In the genomic region with DNA sequence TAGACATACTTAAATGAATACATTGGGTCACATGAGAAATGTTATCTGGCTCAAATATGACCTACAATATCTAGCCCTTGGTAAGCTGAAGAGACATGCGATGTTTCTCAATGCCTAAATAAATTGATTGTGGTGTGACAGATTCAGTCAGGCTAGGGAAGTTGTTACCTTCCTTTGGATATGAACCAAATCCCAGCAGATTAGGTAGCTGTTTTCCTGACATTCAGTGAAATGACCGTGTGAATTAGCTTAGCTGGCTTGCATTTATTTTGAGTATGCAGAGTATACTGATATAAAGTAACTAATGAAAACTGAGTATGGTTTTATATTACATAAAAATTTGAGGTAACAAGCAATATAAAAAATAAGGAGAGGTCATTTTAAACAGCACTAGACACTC, we compare ENCODE assay signal across 29 cellular contexts.
DNase-seq lines count a peak whose midpoint lies in the region; ATAC-seq, FAIRE-seq and TF ChIP-seq lines count a peak whose summit lies in the region.
"Had no signal": no experiment of that assay in that cellular context is flagged by ENCODE, and none has a peak within 500 bp of the region (broad histone marks: within the 10 kb centered on the region; RNA-seq: fewer than 3 reads in every experiment).

No MANE protein-coding gene starts in this region.

- DNase-seq in NCI-H69 (lab: John Stamatoyannopoulos, UW) (peak; percentile 31), dermis blood vessel endothelial cell (peak; percentile 46), H1 (ENCODE audit: low read depth in 1 of 2, low spot score in 2 of 2) (no peak), lung microvascular endothelial cell (ENCODE audit: low read depth in 2 of 2) (peak; percentile 4 to 94), uterus (no peak), natural killer cell (no peak)
- DNase-seq: 8988T; ACHN; BE2C; C1 segment of cervical spinal cord; CD4-positive, alpha-beta memory T cell; CD4-positive, CD25-positive, alpha-beta regulatory T cell; CD8-positive, alpha-beta memory T cell; COR-L47; DMS 273 treated with DMSO at 0.1 percent for 48 hours; DMS153; DMS53; DMS79; DND-41; EL; GDM1 had no signal

- H4K5ac ChIP-seq in H1 (ENCODE audit: insufficient read length, low read depth, low read length): no peak overlapping the region

- no peak overlapping the region for H4K91ac ChIP-seq in H1 (replicated peaks; ENCODE audit: insufficient read length, low read length)

- no peak overlapping the region for H3K27ac Mint-ChIP-seq in natural killer cell
- H3K27ac Mint-ChIP-seq: CD14-positive monocyte; CD4-positive, alpha-beta memory T cell; CD4-positive, CD25-positive, alpha-beta regulatory T cell; CD8-positive, alpha-beta memory T cell had no signal

- no peak for TF ChIP-seq POLR2A in H1 (IDR thresholded peaks at IDR 0.05; ENCODE audit: control extremely low read depth in 1 of 2, low read depth in 2 of 2, low read length in 2 of 2)
- no peak for TF ChIP-seq POLR2A in uterus (IDR thresholded peaks at IDR 0.05)

- H2BK15ac ChIP-seq in H1 (ENCODE audit: low read length): no peak overlapping the region

- peak overlapping the region; percentile 78 for H3K4ac ChIP-seq in H1 (replicated peaks; ENCODE audit: insufficient read length, low read depth, low read length)

- H4K8ac ChIP-seq in H1 (ENCODE audit: extremely low read depth, insufficient read depth, low read length): no peak overlapping the region

- H3K36me3 ChIP-seq in H1 (ENCODE audit: control insufficient read depth in 2 of 4, insufficient read depth in 4 of 4, low read length in 3 of 4) (no peaks in the 10 kb centered on the region; a peak in 2 of 8 replicates), uterus (no peaks in the 10 kb centered on the region)
- H3K36me3 ChIP-seq: BE2C, BLaER1 had no signal

- POLR2A ChIA-PET in H1 (lab: Charles Lee; ENCODE audit: partially characterized antibody): no interaction called here

- H3K79me1 ChIP-seq in H1 (ENCODE audit: low read depth, low read length): no peaks in the 10 kb centered on the region

- no peak overlapping the region for H2BK5ac ChIP-seq in H1 (ENCODE audit: low read depth, low read length)

- TF ChIP-seq RAD21 in H1 (IDR thresholded peaks at IDR 0.05 in 1 of 2, conservative IDR thresholded peaks at IDR 0.05 in 1 of 2; ENCODE audit: low read depth in 2 of 2, low read length in 2 of 2): no peak

- H3K9me3 Mint-ChIP-seq in natural killer cell: peaks cover 5 to 10% of the 10 kb centered on the region in 2 donors
- H3K9me3 Mint-ChIP-seq: CD8-positive, alpha-beta memory T cell had no signal

- no peak for ATAC-seq in GM18873 (IDR thresholded peaks at IDR 0.05; ENCODE audit: low FRiP score, unreplicated experiment)
- no peak for ATAC-seq in natural killer cell
- ATAC-seq: GM12878 had no signal

- H3K14ac ChIP-seq in H1 (ENCODE audit: insufficient read length): no peak overlapping the region

- TF ChIP-seq EP300 in H1 (IDR thresholded peaks at IDR 0.05; ENCODE audit: borderline replicate concordance in 1 of 2, low read depth in 2 of 2, low read length in 2 of 2): no peak

- H3K4me2 ChIP-seq in H1 (ENCODE audit: insufficient read depth in 1 of 2, low read depth in 2 of 2, low read length in 2 of 2): no peak overlapping the region
- H3K4me2 ChIP-seq: BLaER1 had no signal

- no peak overlapping the region for H2BK120ac ChIP-seq in H1 (replicated peaks; ENCODE audit: low read depth, low read length)

- CTCF ChIA-PET in H1 (lab: Charles Lee; ENCODE audit: partially characterized antibody): no interaction called here

- no peak overlapping the region for H3K18ac ChIP-seq in H1 (ENCODE audit: extremely low read depth, low read length)

- H2BK12ac ChIP-seq in H1 (ENCODE audit: low read depth, low read length): no peak overlapping the region

- no peak for FAIRE-seq in H1 (lab: Jason Lieb, UNC)
- FAIRE-seq: A204.1, GM12878, GM12892, GM18507, GM19239 had no signal

- no peak overlapping the region for H3K56ac ChIP-seq in H1 (replicated peaks; ENCODE audit: insufficient read length, low read depth, low read length)

- H2AK5ac ChIP-seq in H1 (ENCODE audit: low read depth, low read length): no peak overlapping the region

- H3K23ac ChIP-seq in H1 (ENCODE audit: insufficient read length): no peak overlapping the region

- no peaks in the 10 kb centered on the region for H3K4me1 Mint-ChIP-seq in natural killer cell
- H3K4me1 Mint-ChIP-seq: CD14-positive monocyte; CD4-positive, alpha-beta memory T cell; CD4-positive, CD25-positive, alpha-beta regulatory T cell; CD8-positive, alpha-beta memory T cell had no signal

- H2AFZ ChIP-seq in H1 (ENCODE audit: low read length): no peak overlapping the region

- H3K27ac ChIP-seq in H1 (ENCODE audit: low read depth, low read length) (no peak overlapping the region), uterus (no peak overlapping the region)
- H3K27ac ChIP-seq: BLaER1 had no signal

- no peaks in the 10 kb centered on the region for H3K36me3 Mint-ChIP-seq in natural killer cell
- H3K36me3 Mint-ChIP-seq: CD14-positive monocyte; CD4-positive, alpha-beta memory T cell; CD4-positive, CD25-positive, alpha-beta regulatory T cell had no signal

- no peak overlapping the region for H2BK20ac ChIP-seq in H1 (ENCODE audit: low read length)

- intact Hi-C loops in uterus (cut with DNase I; ENCODE audit: low total_unique reads): no loop called here
- intact Hi-C loops in natural killer cell (cut with micrococcal nuclease): no loop called here

- H3K4me3 Mint-ChIP-seq in natural killer cell: no peak overlapping the region
- H3K4me3 Mint-ChIP-seq: CD14-positive monocyte; CD4-positive, alpha-beta memory T cell; CD4-positive, CD25-positive, alpha-beta regulatory T cell; CD8-positive, alpha-beta memory T cell had no signal

- no peaks in the 10 kb centered on the region for H3K23me2 ChIP-seq in H1 (ENCODE audit: low read depth, low read length)

- H3K27me3 Mint-ChIP-seq in natural killer cell (ENCODE audit: low read depth in 2 of 2): no peaks in the 10 kb centered on the region
- H3K27me3 Mint-ChIP-seq: CD4-positive, alpha-beta memory T cell; CD4-positive, CD25-positive, alpha-beta regulatory T cell; CD8-positive, alpha-beta memory T cell had no signal

- WGBS in H1 (ENCODE audit: extremely low coverage in 1 of 2, insufficient coverage in 1 of 2, insufficient read length in 1 of 2, insufficient replicate concordance in 2 of 2, low coverage in 1 of 2, low lambda C conversion rate in 2 of 2, missing lambda C conversion rate in 1 of 2), 2 experiments: 85% methylated on average over 2 of the region's 2 CpGs; no CpG with 5 or more reads in 1 of the 2 experiments

- H3K4me1 ChIP-seq in H1 (replicated peaks in 1 of 4; ENCODE audit: control insufficient read depth in 3 of 4, insufficient read depth in 4 of 4, low read length in 3 of 4) (no peaks in the 10 kb centered on the region), uterus (no peaks in the 10 kb centered on the region)
- H3K4me1 ChIP-seq: BE2C, BLaER1 had no signal

- peaks cover 8 to 9% of the 10 kb centered on the region in 2 experiments; a peak in 2 of 4 replicates for H3K9me3 ChIP-seq in H1 (ENCODE audit: insufficient read depth in 2 of 2, low read depth in 1 of 2, low read length in 1 of 2)
- H3K9me3 ChIP-seq in uterus: no peaks in the 10 kb centered on the region
- H3K9me3 ChIP-seq: BE2C had no signal

- TF ChIP-seq CTCF in H1 (IDR thresholded peaks at IDR 0.05; ENCODE audit: control extremely low read depth in 1 of 3, insufficient read depth in 1 of 3, low read depth in 1 of 3, low read length in 3 of 3): no peak
- no peak for TF ChIP-seq CTCF in uterus (IDR thresholded peaks at IDR 0.05)
- no peak for TF ChIP-seq CTCF in natural killer cell (IDR thresholded peaks at IDR 0.05)

- no peak overlapping the region for H3K4me3 ChIP-seq in H1 (ENCODE audit: extremely low read depth in 1 of 4, insufficient read depth in 2 of 4, low read depth in 3 of 4, low read length in 4 of 4)
- H3K4me3 ChIP-seq in uterus: no peak overlapping the region
- H3K4me3 ChIP-seq: BLaER1, GM12878 had no signal

- no peaks in the 10 kb centered on the region for H3K79me2 ChIP-seq in H1 (ENCODE audit: control insufficient read depth in 1 of 2, insufficient read depth in 2 of 2, low read length in 2 of 2)

- H3K9ac ChIP-seq in H1 (replicated peaks in 1 of 4; ENCODE audit: extremely low read depth in 1 of 4, low read depth in 3 of 4, low read length in 3 of 4): no peak overlapping the region
- H3K9ac ChIP-seq: BLaER1 had no signal

- no peaks in the 10 kb centered on the region for H4K20me1 ChIP-seq in H1 (replicated peaks in 1 of 2; ENCODE audit: control insufficient read depth in 1 of 2, insufficient read depth in 2 of 2, low read length in 2 of 2)
- H4K20me1 ChIP-seq: BLaER1 had no signal

- H3K27me3 ChIP-seq in H1 (replicated peaks in 1 of 4; ENCODE audit: control insufficient read depth in 3 of 4, extremely low read depth in 1 of 4, insufficient read depth in 3 of 4, low read length in 3 of 4) (no peaks in the 10 kb centered on the region), uterus (no peaks in the 10 kb centered on the region)
- H3K27me3 ChIP-seq: BE2C, BLaER1 had no signal

TF ChIP-seq in H1, 55 proteins besides CTCF, POLR2A, EP300 and RAD21 (continues in another document):
- TF ChIP-seq CEBPB (IDR thresholded peaks at IDR 0.05; ENCODE audit: low read depth, low read length) (no peak), PHF8 (conservative IDR thresholded peaks at IDR 0.05; ENCODE audit: low read depth, low read length) (no peak), SRF (IDR thresholded peaks at IDR 0.05; ENCODE audit: low read depth, low read length) (no peak), SIN3A (conservative IDR thresholded peaks at IDR 0.05 in 1 of 2, IDR thresholded peaks at IDR 0.05 in 1 of 2; ENCODE audit: low read depth in 1 of 2, low read length in 2 of 2) (no peak), SUZ12 (IDR thresholded peaks at IDR 0.05; ENCODE audit: low read length) (no peak), JUND (IDR thresholded peaks at IDR 0.05; ENCODE audit: low read length) (no peak), FOSL1 (IDR thresholded peaks at IDR 0.05; ENCODE audit: insufficient read depth, low read depth, low read length) (no peak), RFX5 (IDR thresholded peaks at IDR 0.05; ENCODE audit: borderline replicate concordance, low read depth, low read length) (no peak), GABPA (IDR thresholded peaks at IDR 0.05; ENCODE audit: borderline replicate concordance, insufficient read depth, low read length) (no peak), TBP (IDR thresholded peaks at IDR 0.05; ENCODE audit: low read depth, low read length) (no peak), CTBP2 (IDR thresholded peaks at IDR 0.05; ENCODE audit: borderline replicate concordance, insufficient read depth, insufficient read length, low read length) (no peak)
- TF ChIP-seq, protein P1, sequence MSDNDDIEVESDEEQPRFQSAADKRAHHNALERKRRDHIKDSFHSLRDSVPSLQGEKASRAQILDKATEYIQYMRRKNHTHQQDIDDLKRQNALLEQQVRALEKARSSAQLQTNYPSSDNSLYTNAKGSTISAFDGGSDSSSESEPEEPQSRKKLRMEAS (IDR thresholded peaks at IDR 0.05): no peak
- TF ChIP-seq, protein P2, sequence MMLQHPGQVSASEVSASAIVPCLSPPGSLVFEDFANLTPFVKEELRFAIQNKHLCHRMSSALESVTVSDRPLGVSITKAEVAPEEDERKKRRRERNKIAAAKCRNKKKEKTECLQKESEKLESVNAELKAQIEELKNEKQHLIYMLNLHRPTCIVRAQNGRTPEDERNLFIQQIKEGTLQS (IDR thresholded peaks at IDR 0.05; ENCODE audit: insufficient read depth, low read depth, low read length): no peak

Comparison
In these comparisons a context has a peak if more than half of its experiments do, and no peak if none do; other contexts are left out.
1. DNase-seq: peak in NCI-H69 (single experiment), dermis blood vessel endothelial cell (single experiment) and lung microvascular endothelial cell (2 of 2); none in H1 (0 of 2), uterus (0 of 2) and natural killer cell (single experiment).